12 cellular contexts compared by ENCODE assay signal in genomic region chr11:32213223-32213622, GRCh38.
A peak's percentile ranks its signal among the peaks of the same experiment; 100 is the strongest.
DNase-seq lines count a peak whose midpoint lies in the region; ATAC-seq and TF ChIP-seq lines count a peak whose summit lies in the region.
"Had no signal": no experiment of that assay in that cellular context is flagged by ENCODE, and none has a peak within 500 bp of the region (broad histone marks: within the 10 kb centered on the region; RNA-seq: fewer than 3 reads in every experiment).

No MANE protein-coding gene starts in this region.

- H3K27me3 ChIP-seq in neural progenitor cell: no peaks in the 10 kb centered on the region
- H3K27me3 ChIP-seq: adrenal gland had no signal

- peak overlapping the region; percentile 36 for H3K4me2 ChIP-seq in neural progenitor cell

- H3K36me3 Mint-ChIP-seq in activated naive CD8-positive, alpha-beta T cell treated with anti-CD3 and anti-CD28 coated beads, Interleukin-2, amount 50 U/mL, for 24 hours (ENCODE audit: low read depth): no peaks in the 10 kb centered on the region
- no peaks in the 10 kb centered on the region for H3K36me3 Mint-ChIP-seq in neural progenitor cell
- H3K36me3 Mint-ChIP-seq in activated T-helper 2 cell treated with anti-CD3 and anti-CD28 coated beads, Interferon-gamma antibody, Interleukin-2, Interleukin-4, amounts not matched to agents 10 μg/mL and 5 μg/mL and 100 μg/mL, durations not matched to agents 14 hours and 24 hours and 36 hours (ENCODE audit: low read depth): no peaks in the 10 kb centered on the region
- no peaks in the 10 kb centered on the region for H3K36me3 Mint-ChIP-seq in stimulated activated naive B cell treated with anti-CD40 and anti-IgM and Interleukin-4, amounts not matched to agents 10 μg/mL and 1 μg/mL and 100 μg/mL, for 72 hours

- intact Hi-C loops in activated T-helper 2 cell treated with anti-CD3 and anti-CD28 coated beads, Interferon-gamma antibody, Interleukin-2, Interleukin-4, amounts not matched to agents 10 μg/mL and 5 μg/mL and 100 μg/mL, durations not matched to agents 14 hours and 24 hours and 36 hours (cut with micrococcal nuclease): no loop called here

- ATAC-seq in activated naive CD8-positive, alpha-beta T cell treated with anti-CD3 and anti-CD28 coated beads, Interleukin-2, amount 50 U/mL, for 24 hours: peak; percentile 98
- ATAC-seq in stimulated activated naive B cell treated with anti-CD40 and anti-IgM and Interleukin-4, amounts not matched to agents 10 μg/mL and 1 μg/mL and 100 μg/mL, for 72 hours (replicated peaks): no peak

- peaks cover 4% of the 10 kb centered on the region for H3K4me1 Mint-ChIP-seq in activated naive CD8-positive, alpha-beta T cell treated with anti-CD3 and anti-CD28 coated beads, Interleukin-2, amount 50 U/mL, for 24 hours
- H3K4me1 Mint-ChIP-seq in neural progenitor cell: peaks cover 38% of the 10 kb centered on the region
- H3K4me1 Mint-ChIP-seq in activated T-helper 2 cell treated with anti-CD3 and anti-CD28 coated beads, Interferon-gamma antibody, Interleukin-2, Interleukin-4, amounts not matched to agents 10 μg/mL and 5 μg/mL and 100 μg/mL, durations not matched to agents 14 hours and 24 hours and 36 hours (ENCODE audit: low read depth): peaks cover 1% of the 10 kb centered on the region
- H3K4me1 Mint-ChIP-seq in stimulated activated naive B cell treated with anti-CD40 and anti-IgM and Interleukin-4, amounts not matched to agents 10 μg/mL and 1 μg/mL and 100 μg/mL, for 72 hours: no peaks in the 10 kb centered on the region

- no peaks in the 10 kb centered on the region for H3K79me2 ChIP-seq in neural progenitor cell (ENCODE audit: low read depth)

- no peak overlapping the region for H3K4me3 Mint-ChIP-seq in activated naive CD8-positive, alpha-beta T cell treated with anti-CD3 and anti-CD28 coated beads, Interleukin-2, amount 50 U/mL, for 24 hours
- H3K4me3 Mint-ChIP-seq in neural progenitor cell: no peak overlapping the region
- H3K4me3 Mint-ChIP-seq in activated T-helper 2 cell treated with anti-CD3 and anti-CD28 coated beads, Interferon-gamma antibody, Interleukin-2, Interleukin-4, amounts not matched to agents 10 μg/mL and 5 μg/mL and 100 μg/mL, durations not matched to agents 14 hours and 24 hours and 36 hours (ENCODE audit: low read depth): no peak overlapping the region
- no peak overlapping the region for H3K4me3 Mint-ChIP-seq in stimulated activated naive B cell treated with anti-CD40 and anti-IgM and Interleukin-4, amounts not matched to agents 10 μg/mL and 1 μg/mL and 100 μg/mL, for 72 hours
- H3K4me3 Mint-ChIP-seq: T-helper 1 cell treated with Interleukin-12 subunit alpha and Interleukin-12 subunit beta and Interleukin-4 antibody, amounts not matched to agents 30 μg/mL and 1 μg/mL, for 36 hours had no signal

- no peak overlapping the region for H3K9ac ChIP-seq in neural progenitor cell

- no peaks in the 10 kb centered on the region for H3K9me3 ChIP-seq in neural progenitor cell (ENCODE audit: low read depth)
- H3K9me3 ChIP-seq: adrenal gland, esophagus muscularis mucosa had no signal

- H3K9me3 Mint-ChIP-seq in activated naive CD8-positive, alpha-beta T cell treated with anti-CD3 and anti-CD28 coated beads, Interleukin-2, amount 50 U/mL, for 24 hours: no peaks in the 10 kb centered on the region
- H3K9me3 Mint-ChIP-seq in neural progenitor cell: no peaks in the 10 kb centered on the region
- no peaks in the 10 kb centered on the region for H3K9me3 Mint-ChIP-seq in activated T-helper 2 cell treated with anti-CD3 and anti-CD28 coated beads, Interferon-gamma antibody, Interleukin-2, Interleukin-4, amounts not matched to agents 10 μg/mL and 5 μg/mL and 100 μg/mL, durations not matched to agents 14 hours and 24 hours and 36 hours
- H3K9me3 Mint-ChIP-seq in stimulated activated naive B cell treated with anti-CD40 and anti-IgM and Interleukin-4, amounts not matched to agents 10 μg/mL and 1 μg/mL and 100 μg/mL, for 72 hours: no peaks in the 10 kb centered on the region
- H3K9me3 Mint-ChIP-seq: T-helper 1 cell treated with Interleukin-12 subunit alpha and Interleukin-12 subunit beta and Interleukin-4 antibody, amounts not matched to agents 30 μg/mL and 1 μg/mL, for 36 hours had no signal

- DNase-seq in Daoy (ENCODE audit: low read depth) (peak; percentile 89), HCEC 1CT (peak; percentile 71), neural progenitor cell (ENCODE audit: low spot score) (no peak), iPS-NIHi11 (ENCODE audit: low spot score) (no peak), NAMALWA (ENCODE audit: low spot score) (no peak)
- peak; percentile 6 for DNase-seq in activated naive CD8-positive, alpha-beta T cell treated with anti-CD3 and anti-CD28 coated beads, Interleukin-2, amount 50 U/mL, for 24 hours
- no peak for DNase-seq in activated T-helper 2 cell treated with anti-CD3 and anti-CD28 coated beads, Interferon-gamma antibody, Interleukin-2, Interleukin-4, amounts not matched to agents 10 μg/mL and 5 μg/mL and 100 μg/mL, durations not matched to agents 14 hours and 24 hours and 36 hours (ENCODE audit: low spot score)
- no peak for DNase-seq in stimulated activated naive B cell treated with anti-CD40 and anti-IgM and Interleukin-4, amounts not matched to agents 10 μg/mL and 1 μg/mL and 100 μg/mL, for 72 hours
- DNase-seq: adrenal gland had no signal

- H3K36me3 ChIP-seq in neural progenitor cell: no peaks in the 10 kb centered on the region
- H3K36me3 ChIP-seq: adrenal gland, esophagus muscularis mucosa had no signal

- no peak overlapping the region for H3K4me3 ChIP-seq in neural progenitor cell
- H3K4me3 ChIP-seq: adrenal gland, esophagus muscularis mucosa, skin epidermis had no signal

- H3K27ac Mint-ChIP-seq in activated naive CD8-positive, alpha-beta T cell treated with anti-CD3 and anti-CD28 coated beads, Interleukin-2, amount 50 U/mL, for 24 hours: no peak overlapping the region
- peak overlapping the region; percentile 52 for H3K27ac Mint-ChIP-seq in neural progenitor cell
- H3K27ac Mint-ChIP-seq in activated T-helper 2 cell treated with anti-CD3 and anti-CD28 coated beads, Interferon-gamma antibody, Interleukin-2, Interleukin-4, amounts not matched to agents 10 μg/mL and 5 μg/mL and 100 μg/mL, durations not matched to agents 14 hours and 24 hours and 36 hours: no peak overlapping the region
- H3K27ac Mint-ChIP-seq in stimulated activated naive B cell treated with anti-CD40 and anti-IgM and Interleukin-4, amounts not matched to agents 10 μg/mL and 1 μg/mL and 100 μg/mL, for 72 hours: no peak overlapping the region
- H3K27ac Mint-ChIP-seq: T-helper 1 cell treated with Interleukin-12 subunit alpha and Interleukin-12 subunit beta and Interleukin-4 antibody, amounts not matched to agents 30 μg/mL and 1 μg/mL, for 36 hours had no signal

- peaks cover 17% of the 10 kb centered on the region for H3K27me3 Mint-ChIP-seq in activated naive CD8-positive, alpha-beta T cell treated with anti-CD3 and anti-CD28 coated beads, Interleukin-2, amount 50 U/mL, for 24 hours
- peaks cover 4% of the 10 kb centered on the region for H3K27me3 Mint-ChIP-seq in neural progenitor cell (ENCODE audit: insufficient read depth, low read depth)
- H3K27me3 Mint-ChIP-seq in activated T-helper 2 cell treated with anti-CD3 and anti-CD28 coated beads, Interferon-gamma antibody, Interleukin-2, Interleukin-4, amounts not matched to agents 10 μg/mL and 5 μg/mL and 100 μg/mL, durations not matched to agents 14 hours and 24 hours and 36 hours (ENCODE audit: low read depth): no peaks in the 10 kb centered on the region
- peaks cover 17 to 18% of the 10 kb centered on the region in 2 donors for H3K27me3 Mint-ChIP-seq in stimulated activated naive B cell treated with anti-CD40 and anti-IgM and Interleukin-4, amounts not matched to agents 10 μg/mL and 1 μg/mL and 100 μg/mL, for 72 hours

- H4K20me1 ChIP-seq in neural progenitor cell (ENCODE audit: low read depth): no peaks in the 10 kb centered on the region

- no peak for TF ChIP-seq CTCF in neural progenitor cell (IDR thresholded peaks at IDR 0.05)

- peaks cover 6% of the 10 kb centered on the region for H3F3A ChIP-seq in neural progenitor cell (ENCODE audit: low read depth)

- no peak overlapping the region for H3K27ac ChIP-seq in neural progenitor cell
- H3K27ac ChIP-seq: adrenal gland, esophagus muscularis mucosa, skin epidermis had no signal

- peak overlapping the region; percentile 32 for H2AFZ ChIP-seq in neural progenitor cell (replicated peaks)

- peaks cover 11% of the 10 kb centered on the region for H3K4me1 ChIP-seq in neural progenitor cell
- H3K4me1 ChIP-seq: adrenal gland, esophagus muscularis mucosa had no signal

Comparison
In these comparisons a context has a peak if more than half of its experiments do, and no peak if none do; other contexts are left out.
1. DNase-seq: peak in Daoy (single experiment), HCEC 1CT (single experiment) and activated naive CD8-positive, alpha-beta T cell treated with anti-CD3 and anti-CD28 coated beads, Interleukin-2, amount 50 U/mL, for 24 hours (single experiment); none in neural progenitor cell (single experiment), activated T-helper 2 cell treated with anti-CD3 and anti-CD28 coated beads, Interferon-gamma antibody, Interleukin-2, Interleukin-4, amounts not matched to agents 10 μg/mL and 5 μg/mL and 100 μg/mL, durations not matched to agents 14 hours and 24 hours and 36 hours (single experiment), stimulated activated naive B cell treated with anti-CD40 and anti-IgM and Interleukin-4, amounts not matched to agents 10 μg/mL and 1 μg/mL and 100 μg/mL, for 72 hours (single experiment), iPS-NIHi11 (single experiment) and NAMALWA (single experiment).